37 cellular contexts compared by ENCODE assay signal in the genomic region with DNA sequence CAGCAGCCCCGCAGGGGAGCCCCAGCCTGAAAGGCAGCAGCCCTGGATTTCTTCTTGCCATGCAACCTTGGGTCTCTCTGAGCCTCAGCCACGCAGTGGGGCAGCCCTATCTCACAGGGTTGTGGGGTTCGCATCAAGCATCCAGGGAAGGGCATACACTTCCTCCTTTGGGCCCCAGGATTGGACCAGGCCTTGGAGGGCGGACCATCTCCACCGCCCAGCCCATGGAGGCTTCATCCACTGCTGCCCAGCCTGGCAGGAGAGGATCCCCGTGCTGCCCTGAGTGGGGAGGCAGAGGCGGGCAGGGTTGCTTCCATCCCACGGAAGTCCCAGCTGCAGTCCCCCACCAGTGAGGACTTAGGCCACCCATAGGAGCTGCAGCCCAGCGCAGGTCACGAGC. TPM values are rescaled to one million over a fixed set of nuclear protein-coding genes. Genes with fewer than 3 reads are reported as not detected.
"Had no signal": no experiment of that assay in that cellular context is flagged by ENCODE, and none has a peak within 500 bp of the region (broad histone marks: within the 10 kb centered on the region; RNA-seq: fewer than 3 reads in every experiment).

No MANE protein-coding gene starts in this region.

- H3K27ac ChIP-seq: brain microvascular endothelial cell, Peyer's patch, WERI-Rb-1 had no signal

- H3K27me3 ChIP-seq: brain microvascular endothelial cell, MG63, Peyer's patch had no signal

- ATAC-seq: activated CD8-positive, alpha-beta memory T cell treated with anti-CD3 and anti-CD28 coated beads, Interleukin-2, amount 10 ng/mL, durations not matched to agents 7 days and 5 days; activated naive CD8-positive, alpha-beta T cell treated with anti-CD3 and anti-CD28 coated beads, Interleukin-2, amount 50 U/mL, for 24 hours; PC-3; SK-N-SH treated with all-trans-retinoic acid at 6 μM for 48 hours had no signal

- H3K9me3 ChIP-seq: MG63, Peyer's patch had no signal

- DNase-seq: activated CD4-positive, alpha-beta memory T cell treated with anti-CD3 and anti-CD28 coated beads, Interleukin-2, amount 10 ng/mL, durations not matched to agents 7 days and 5 days; activated CD4-positive, alpha-beta T cell treated with anti-CD3 and anti-CD28 coated beads for 1 hour; activated CD4-positive, alpha-beta T cell treated with anti-CD3 and anti-CD28 coated beads for 48 hours; activated CD4-positive, CD25-positive, alpha-beta regulatory T cell; activated CD8-positive, alpha-beta memory T cell treated with anti-CD3 and anti-CD28 coated beads for 24 hours; activated CD8-positive, alpha-beta memory T cell treated with anti-CD3 and anti-CD28 coated beads, Interleukin-2, amount 10 ng/mL, durations not matched to agents 7 days and 5 days; activated CD8-positive, alpha-beta memory T cell treated with anti-CD3 and anti-CD28 coated beads, Interleukin-2, amount 50 U/mL, for 48 hours; activated effector memory CD4-positive, alpha-beta T cell treated with Interleukin-2 at 50 U/mL for 16 hours; activated naive CD4-positive, alpha-beta T cell treated with anti-CD3 and anti-CD28 coated beads, Interleukin-2, amount 10 ng/mL, durations not matched to agents 7 days and 5 days; activated naive CD8-positive, alpha-beta T cell treated with anti-CD3 and anti-CD28 coated beads, Interleukin-2, amount 50 U/mL, for 24 hours; activated T-cell treated with anti-CD3 and anti-CD28 coated beads, Interleukin-2, amount 50 U/mL, for 48 hours; anterior cingulate cortex; brain microvascular endothelial cell; central memory CD4-positive, alpha-beta T cell; Karpas-422; KBM-7; MG63; NCI-H1048; NCI-H1105 treated with DMSO at 0.1 percent for 48 hours; NCI-H1436; NCI-H1694 treated with DMSO at 0.1 percent for 48 hours; NCI-H2029; NCI-H510A; NCI-H526; NCI-H748 treated with DMSO at 0.1 percent for 48 hours; NK-92 treated with Interleukin-12 subunit alpha and Interleukin-12 subunit beta, amount 100 ng/mL, for 24 hours; PC-3; Peyer's patch; RPMI8226; SIG-M5; SW 1271; T-helper 1 cell; T-helper 2 cell; T-helper 9 cell; WERI-Rb-1 had no signal

- H3K4me3 ChIP-seq: MG63, Peyer's patch had no signal

- H3K36me3 ChIP-seq: brain microvascular endothelial cell, Peyer's patch, WERI-Rb-1 had no signal

RNA-seq across cellular contexts. Expression of a gene that starts 5.3 kb away (rescaled TPM):
- total RNA-seq: activated CD4-positive, alpha-beta memory T cell treated with anti-CD3 and anti-CD28 coated beads, Interleukin-2, amount 10 ng/mL, durations not matched to agents 7 days and 5 days; activated CD8-positive, alpha-beta memory T cell treated with anti-CD3 and anti-CD28 coated beads, Interleukin-2, amount 10 ng/mL, durations not matched to agents 7 days and 5 days; PC-3; SK-MEL-5 had no signal
